In genomic region chr21:25424674-25425073, GRCh38 we compare ENCODE assay signal across 27 cellular contexts.
A peak's percentile ranks its signal among the peaks of the same experiment; 100 is the strongest.
DNase-seq lines count a peak whose midpoint lies in the region; ATAC-seq and TF ChIP-seq lines count a peak whose summit lies in the region.
"Had no signal": no experiment of that assay in that cellular context is flagged by ENCODE, and none has a peak within 500 bp of the region (broad histone marks: within the 10 kb centered on the region; RNA-seq: fewer than 3 reads in every experiment).

No MANE protein-coding gene starts in this region.

- POLR2A ChIA-PET in OCI-LY7 (lab: Charles Lee), result interaction anchor here (0.6 kb wide), 1 partner anchor 83 kb away, joined by 3 read pairs; no protein-coding TSS in a partner anchor

- WGBS in spleen, 5 donors, result 70 to 83% (median 77%) methylated on average over 2 of the region's 2 CpGs

- peaks cover 17% of the 10 kb centered on the region for H3K4me1 ChIP-seq in OCI-LY7 (ENCODE audit: insufficient read depth, low read length, poor library complexity, severe bottlenecking)
- peaks cover 13 to 54% (median 30%) of the 10 kb centered on the region in 6 donors for H3K4me1 ChIP-seq in spleen
- H3K4me1 ChIP-seq: Caco-2, prostate gland had no signal

- no peaks in the 10 kb centered on the region for H3K36me3 ChIP-seq in GM06990 (ENCODE audit: control insufficient read depth, insufficient read depth, low read length)
- H3K36me3 ChIP-seq in OCI-LY7 (ENCODE audit: insufficient read depth, low read length), result no peaks in the 10 kb centered on the region
- no peaks in the 10 kb centered on the region for H3K36me3 ChIP-seq in spleen
- H3K36me3 ChIP-seq: prostate gland had no signal

- no peaks in the 10 kb centered on the region for H3K27me3 ChIP-seq in GM06990 (replicated peaks; ENCODE audit: control insufficient read depth, insufficient read depth, low read length)
- H3K27me3 ChIP-seq in spleen (replicated peaks in 1 of 7), result no peaks in the 10 kb centered on the region

- ATAC-seq in activated T-cell treated with anti-CD3 and anti-CD28 coated beads, Interleukin-2, amount 50 U/mL, for 4 hours, result no peak
- ATAC-seq: left lobe of liver, SK-N-SH treated with all-trans-retinoic acid at 6 μM for 48 hours had no signal

- H3K36me3 Mint-ChIP-seq in activated T-cell treated with anti-CD3 and anti-CD28 coated beads, Interleukin-2, amount 50 U/mL, for 4 hours (ENCODE audit: insufficient read depth), result no peaks in the 10 kb centered on the region
- H3K36me3 Mint-ChIP-seq: type B pancreatic cell had no signal

- DNase-seq in activated T-cell treated with anti-CD3 and anti-CD28 coated beads, Interleukin-2, amount 50 U/mL, for 4 hours, result no peak
- DNase-seq in activated T-cell treated with anti-CD3 and anti-CD28 coated beads, Interleukin-2, amount 50 U/mL, for 1 hour, result no peak
- DNase-seq in GM06990 (ENCODE audit: extremely low read depth, insufficient read length), result no peak
- DNase-seq in OCI-LY7 (ENCODE audit: low spot score), result no peak
- no peak for DNase-seq in spleen
- DNase-seq in D341Med (ENCODE audit: low spot score), result no peak
- DNase-seq in glomerular visceral epithelial cell (ENCODE audit: extremely low spot score), result no peak
- DNase-seq in stimulated activated CD4-positive, alpha-beta T cell treated with anti-CD3 and anti-CD28 coated beads, Interleukin-12 subunit alpha, Interleukin-12 subunit beta, amount 100 ng/mL, for 4 hours, result no peak
- DNase-seq: activated CD4-positive, alpha-beta T cell treated with anti-CD3 and anti-CD28 coated beads for 48 hours; activated CD8-positive, alpha-beta memory T cell treated with anti-CD3 and anti-CD28 coated beads, Interleukin-2, amount 50 U/mL, for 4 hours; activated gamma-delta T cell treated with Interleukin-2 at 50 U/mL for 16 hours; amygdala; Caco-2; DMS79; GF-D8; mesenchymal stem cell; NCI-H146; NCI-H446 treated with DMSO at 0.1 percent for 48 hours; NCI-H82; OCI-M1; T-helper 2 cell had no signal

- peak overlapping the region; percentile 29 for H3K4me2 ChIP-seq in OCI-LY7 (ENCODE audit: low read length)

- H4K20me1 ChIP-seq in OCI-LY7 (ENCODE audit: insufficient read depth, low read length), result no peaks in the 10 kb centered on the region

- no peaks in the 10 kb centered on the region for H3K79me2 ChIP-seq in OCI-LY7 (ENCODE audit: insufficient read depth, low read depth, low read length)

- H2AFZ ChIP-seq in OCI-LY7 (ENCODE audit: low read length), result no peak overlapping the region

- H3K9me2 ChIP-seq in OCI-LY7 (ENCODE audit: insufficient read depth, low read length), result no peaks in the 10 kb centered on the region

- intact Hi-C loops in OCI-LY7 (cut with micrococcal nuclease; ENCODE audit: unreplicated experiment) (loop anchor here (10.0 kb wide), 1 partner anchor 290 kb away; no protein-coding TSS in a partner anchor), spleen (cut with DNase I; ENCODE audit: low total_unique reads) (loop anchor here (10.0 kb wide), 1 partner anchor 280 kb away; no protein-coding TSS in a partner anchor)

- TF ChIP-seq CTCF in GM06990 (IDR thresholded peaks at IDR 0.05; ENCODE audit: insufficient read depth, low read length, poor library complexity, severe bottlenecking) (no peak), OCI-LY7 (conservative IDR thresholded peaks at IDR 0.05; ENCODE audit: low read length) (no peak), spleen (IDR thresholded peaks at IDR 0.05 in 8 of 11, conservative IDR thresholded peaks at IDR 0.05 in 3 of 11) (no peak)

- no peak for TF ChIP-seq POLR2A in spleen (IDR thresholded peaks at IDR 0.05)

- BruUV-seq in OCI-LY7 (replicated peaks; lab: Mats Ljungman, UMichigan), result no TSS peak

- H3K4me3 ChIP-seq in GM06990 (replicated peaks; ENCODE audit: low read depth, low read length) (peak overlapping the region; percentile 57), OCI-LY7 (ENCODE audit: low read depth, low read length, poor library complexity, severe bottlenecking) (no peak overlapping the region), spleen (peak overlapping the region in 1 of 8 donors; percentile 19)
- H3K4me3 ChIP-seq: prostate gland had no signal

- H3K4me1 Mint-ChIP-seq in activated T-cell treated with anti-CD3 and anti-CD28 coated beads, Interleukin-2, amount 50 U/mL, for 4 hours (ENCODE audit: low read depth), result peaks cover 72% of the 10 kb centered on the region

- no peaks in the 10 kb centered on the region for H3K27me3 Mint-ChIP-seq in activated T-cell treated with anti-CD3 and anti-CD28 coated beads, Interleukin-2, amount 50 U/mL, for 4 hours (ENCODE audit: low read depth)

- CTCF ChIA-PET in OCI-LY7 (lab: Charles Lee; ENCODE audit: unreplicated experiment), result no interaction called here

- no peaks in the 10 kb centered on the region for H3K9me3 Mint-ChIP-seq in activated T-cell treated with anti-CD3 and anti-CD28 coated beads, Interleukin-2, amount 50 U/mL, for 4 hours
- H3K9me3 Mint-ChIP-seq: type B pancreatic cell had no signal

- H3K9me3 ChIP-seq in OCI-LY7 (ENCODE audit: low read length), result no peaks in the 10 kb centered on the region; the same call in 1 of the 2 replicates
- no peaks in the 10 kb centered on the region for H3K9me3 ChIP-seq in spleen
- H3K9me3 ChIP-seq: Caco-2, prostate gland had no signal

- peak overlapping the region; percentile 50 for H3K4me3 Mint-ChIP-seq in activated T-cell treated with anti-CD3 and anti-CD28 coated beads, Interleukin-2, amount 50 U/mL, for 4 hours
- H3K4me3 Mint-ChIP-seq: type B pancreatic cell had no signal

- H3K27ac ChIP-seq in OCI-LY7 (ENCODE audit: low read depth, low read length, poor library complexity, severe bottlenecking), result no peak overlapping the region
- H3K27ac ChIP-seq in spleen, result peak overlapping the region in 5 of 8 donors; percentile 9 to 72 (median 44)
- H3K27ac ChIP-seq: C4-2B, HL-60, prostate gland had no signal
